Comparison of ENCODE assay signal across 31 cellular contexts in the genomic region with DNA sequence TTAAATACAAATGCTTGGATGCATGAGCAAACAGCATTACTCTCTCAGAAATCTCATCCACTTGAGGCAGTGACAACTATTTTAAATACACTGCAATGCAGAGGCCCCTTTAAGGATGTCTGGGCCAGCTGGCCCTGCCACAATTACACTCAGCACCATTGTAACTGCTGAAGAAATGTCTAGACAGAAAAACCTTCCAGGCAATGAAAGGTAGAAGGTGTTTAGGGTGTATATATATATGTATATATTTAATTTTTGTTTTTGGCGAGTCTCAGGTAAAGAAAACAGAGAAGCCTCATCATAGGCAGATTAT.
"Had no signal": no experiment of that assay in that cellular context is flagged by ENCODE, and none has a peak within 500 bp of the region (broad histone marks: within the 10 kb centered on the region; RNA-seq: fewer than 3 reads in every experiment).

No MANE protein-coding gene starts in this region.

- H3K9me3 Mint-ChIP-seq: activated CD4-positive, alpha-beta T cell treated with anti-CD3 and anti-CD28 coated beads, Interleukin-2, amount 10 ng/mL, durations not matched to agents 7 days and 5 days; activated naive CD4-positive, alpha-beta T cell treated with anti-CD3 and anti-CD28 coated beads, Interleukin-2, amount 50 U/mL, for 24 hours; activated naive CD8-positive, alpha-beta T cell treated with anti-CD3 and anti-CD28 coated beads, Interleukin-2, amount 10 ng/mL, durations not matched to agents 7 days and 5 days; activated T-cell treated with anti-CD3 and anti-CD28 coated beads, Interleukin-2, amount 50 U/mL, for 24 hours; activated T-helper 2 cell treated with anti-CD3 and anti-CD28 coated beads, Interferon-gamma antibody, Interleukin-2, Interleukin-4, amounts not matched to agents 10 μg/mL and 5 μg/mL and 100 μg/mL, durations not matched to agents 14 hours and 24 hours and 36 hours had no signal

- H3K4me3 ChIP-seq: body of pancreas, breast epithelium, Peyer's patch had no signal

- H3K9me3 ChIP-seq: body of pancreas, breast epithelium, Peyer's patch had no signal

- ATAC-seq: activated CD4-positive, alpha-beta T cell treated with anti-CD3 and anti-CD28 coated beads for 36 hours; activated CD4-positive, CD25-positive, alpha-beta regulatory T cell treated with anti-CD3 and anti-CD28 coated beads, Interleukin-2, amount 50 U/mL, for 24 hours; activated CD8-positive, alpha-beta T cell treated with anti-CD3 and anti-CD28 coated beads, Interleukin-2, amount 10 ng/mL, durations not matched to agents 7 days and 5 days; body of pancreas; PC-3 had no signal

- H3K27me3 Mint-ChIP-seq: activated naive CD4-positive, alpha-beta T cell treated with anti-CD3 and anti-CD28 coated beads, Interleukin-2, amount 50 U/mL, for 24 hours had no signal

- H3K27ac Mint-ChIP-seq: activated CD4-positive, alpha-beta T cell treated with anti-CD3 and anti-CD28 coated beads for 36 hours; activated CD4-positive, alpha-beta T cell treated with anti-CD3 and anti-CD28 coated beads, Interleukin-2, amount 10 ng/mL, durations not matched to agents 7 days and 5 days; activated CD8-positive, alpha-beta T cell treated with anti-CD3 and anti-CD28 coated beads, Interleukin-2, amount 10 ng/mL, durations not matched to agents 7 days and 5 days; activated naive CD4-positive, alpha-beta T cell treated with anti-CD3 and anti-CD28 coated beads, Interleukin-2, amount 50 U/mL, for 24 hours; activated naive CD8-positive, alpha-beta T cell treated with anti-CD3 and anti-CD28 coated beads, Interleukin-2, amount 10 ng/mL, durations not matched to agents 7 days and 5 days; activated T-cell treated with anti-CD3 and anti-CD28 coated beads, Interleukin-2, amount 50 U/mL, for 24 hours; activated T-helper 2 cell treated with anti-CD3 and anti-CD28 coated beads, Interferon-gamma antibody, Interleukin-2, Interleukin-4, amounts not matched to agents 10 μg/mL and 5 μg/mL and 100 μg/mL, durations not matched to agents 14 hours and 24 hours and 36 hours had no signal

- H3K4me3 Mint-ChIP-seq: activated CD4-positive, alpha-beta T cell treated with anti-CD3 and anti-CD28 coated beads for 36 hours; activated CD4-positive, alpha-beta T cell treated with anti-CD3 and anti-CD28 coated beads, Interleukin-2, amount 10 ng/mL, durations not matched to agents 7 days and 5 days; activated CD8-positive, alpha-beta T cell treated with anti-CD3 and anti-CD28 coated beads, Interleukin-2, amount 10 ng/mL, durations not matched to agents 7 days and 5 days; activated naive CD4-positive, alpha-beta T cell treated with anti-CD3 and anti-CD28 coated beads, Interleukin-2, amount 50 U/mL, for 24 hours; activated naive CD8-positive, alpha-beta T cell treated with anti-CD3 and anti-CD28 coated beads, Interleukin-2, amount 10 ng/mL, durations not matched to agents 7 days and 5 days; activated T-cell treated with anti-CD3 and anti-CD28 coated beads, Interleukin-2, amount 50 U/mL, for 24 hours had no signal

- H3K27ac ChIP-seq: body of pancreas, breast epithelium, Peyer's patch had no signal

- H3K4me1 ChIP-seq: body of pancreas, breast epithelium, Peyer's patch had no signal

- H3K27me3 ChIP-seq: body of pancreas, breast epithelium, Peyer's patch had no signal

- DNase-seq: activated CD4-positive, alpha-beta T cell treated with anti-CD3 and anti-CD28 coated beads for 36 hours; activated CD4-positive, alpha-beta T cell treated with anti-CD3 and anti-CD28 coated beads, Interleukin-2, amount 10 ng/mL, durations not matched to agents 7 days and 5 days; activated CD4-positive, alpha-beta T cell treated with anti-CD3 and anti-CD28 coated beads, Interleukin-2, amount 50 U/mL, for 48 hours; activated CD8-positive, alpha-beta T cell treated with anti-CD3 and anti-CD28 coated beads, Interleukin-2, amount 10 ng/mL, durations not matched to agents 7 days and 5 days; activated gamma-delta T cell; activated naive CD4-positive, alpha-beta T cell treated with Interleukin-2 at 50 U/mL for 16 hours; activated naive CD8-positive, alpha-beta T cell treated with anti-CD3 and anti-CD28 coated beads, Interleukin-2, amount 10 ng/mL, durations not matched to agents 7 days and 5 days; activated T-cell treated with anti-CD3 and anti-CD28 coated beads, Interleukin-2, amount 50 U/mL, for 24 hours; amygdala; body of pancreas; caudate nucleus; cerebellar nuclear complex; Karpas-422; KBM-7; NCI-H1105; NCI-H1436; NCI-H1694; NCI-H2029; NCI-H345; NCI-H524 treated with DMSO at 0.1 percent for 48 hours; PC-3; Peyer's patch; RPMI8226; SW 1271; T-helper 1 cell; T-helper 2 cell; T-helper 9 cell had no signal

- H3K36me3 Mint-ChIP-seq: activated naive CD4-positive, alpha-beta T cell treated with anti-CD3 and anti-CD28 coated beads, Interleukin-2, amount 50 U/mL, for 24 hours; activated naive CD8-positive, alpha-beta T cell treated with anti-CD3 and anti-CD28 coated beads, Interleukin-2, amount 10 ng/mL, durations not matched to agents 7 days and 5 days had no signal

- H3K4me1 Mint-ChIP-seq: activated naive CD4-positive, alpha-beta T cell treated with anti-CD3 and anti-CD28 coated beads, Interleukin-2, amount 50 U/mL, for 24 hours had no signal
